26 cellular contexts compared by ENCODE assay signal in genomic region chr5:11973469-11973868, GRCh38.
"Had no signal": no experiment of that assay in that cellular context is flagged by ENCODE, and none has a peak within 500 bp of the region (broad histone marks: within the 10 kb centered on the region; RNA-seq: fewer than 3 reads in every experiment).

No MANE protein-coding gene starts in this region.

- DNase-seq: activated CD4-positive, alpha-beta memory T cell treated with anti-CD3 and anti-CD28 coated beads, Interleukin-2, amount 10 ng/mL, durations not matched to agents 7 days and 5 days; activated CD4-positive, alpha-beta T cell treated with anti-CD3 and anti-CD28 coated beads for 36 hours; activated CD4-positive, alpha-beta T cell treated with anti-CD3 and anti-CD28 coated beads, Interleukin-2, amount 50 U/mL, for 1 hour; activated CD8-positive, alpha-beta memory T cell treated with anti-CD3 and anti-CD28 coated beads, Interleukin-2, amount 50 U/mL, for 4 hours; activated naive CD4-positive, alpha-beta T cell treated with anti-CD3 and anti-CD28 coated beads, Interleukin-2, amount 50 U/mL, for 16 hours; activated naive CD8-positive, alpha-beta T cell treated with anti-CD3 and anti-CD28 coated beads, Interleukin-2, amount 10 ng/mL, durations not matched to agents 7 days and 5 days; activated T-cell treated with anti-CD3 and anti-CD28 coated beads, Interleukin-2, amount 50 U/mL, for 72 hours; adrenal gland; body of pancreas; Kasumi-1; KBM-7; NCI-H1092; NCI-H1417; NCI-H1930; NCI-H2171; NCI-H2227 treated with DMSO at 0.1 percent for 48 hours; NCI-H446 treated with DMSO at 0.1 percent for 48 hours; NCI-H524 treated with DMSO at 0.1 percent for 48 hours; NCI-H82; PC-9; T-helper 1 cell; WERI-Rb-1 had no signal

- H3K4me1 Mint-ChIP-seq: activated CD4-positive, alpha-beta memory T cell treated with anti-CD3 and anti-CD28 coated beads, Interleukin-2, amount 10 ng/mL, durations not matched to agents 7 days and 5 days; activated CD4-positive, alpha-beta T cell treated with anti-CD3 and anti-CD28 coated beads for 36 hours; activated naive CD8-positive, alpha-beta T cell treated with anti-CD3 and anti-CD28 coated beads, Interleukin-2, amount 10 ng/mL, durations not matched to agents 7 days and 5 days; central memory CD8-positive, alpha-beta T cell had no signal

- H3K27me3 Mint-ChIP-seq: activated CD4-positive, alpha-beta memory T cell treated with anti-CD3 and anti-CD28 coated beads, Interleukin-2, amount 10 ng/mL, durations not matched to agents 7 days and 5 days; activated CD4-positive, alpha-beta T cell treated with anti-CD3 and anti-CD28 coated beads for 36 hours; activated naive CD8-positive, alpha-beta T cell treated with anti-CD3 and anti-CD28 coated beads, Interleukin-2, amount 10 ng/mL, durations not matched to agents 7 days and 5 days; central memory CD8-positive, alpha-beta T cell had no signal

- H3K27ac Mint-ChIP-seq: activated CD4-positive, alpha-beta memory T cell treated with anti-CD3 and anti-CD28 coated beads, Interleukin-2, amount 10 ng/mL, durations not matched to agents 7 days and 5 days; activated CD4-positive, alpha-beta T cell treated with anti-CD3 and anti-CD28 coated beads for 36 hours; activated naive CD8-positive, alpha-beta T cell treated with anti-CD3 and anti-CD28 coated beads, Interleukin-2, amount 10 ng/mL, durations not matched to agents 7 days and 5 days; activated T-cell treated with anti-CD3 and anti-CD28 coated beads, Interleukin-2, amount 50 U/mL, for 72 hours; activated T-helper 2 cell treated with anti-CD3 and anti-CD28 coated beads, Interferon-gamma antibody, Interleukin-2, Interleukin-4, amounts not matched to agents 10 μg/mL and 5 μg/mL and 100 μg/mL, durations not matched to agents 14 hours and 24 hours and 36 hours had no signal

- H3K4me3 ChIP-seq: adrenal gland, ascending aorta, body of pancreas, PC-9, SK-N-MC had no signal

- H3K36me3 Mint-ChIP-seq: activated naive CD8-positive, alpha-beta T cell treated with anti-CD3 and anti-CD28 coated beads, Interleukin-2, amount 10 ng/mL, durations not matched to agents 7 days and 5 days had no signal

- H3K4me3 Mint-ChIP-seq: activated CD4-positive, alpha-beta memory T cell treated with anti-CD3 and anti-CD28 coated beads, Interleukin-2, amount 10 ng/mL, durations not matched to agents 7 days and 5 days; activated CD4-positive, alpha-beta T cell treated with anti-CD3 and anti-CD28 coated beads for 36 hours; activated naive CD8-positive, alpha-beta T cell treated with anti-CD3 and anti-CD28 coated beads, Interleukin-2, amount 10 ng/mL, durations not matched to agents 7 days and 5 days; activated T-cell treated with anti-CD3 and anti-CD28 coated beads, Interleukin-2, amount 50 U/mL, for 72 hours; central memory CD8-positive, alpha-beta T cell had no signal
